9 cellular contexts compared by ENCODE assay signal in the genomic region with DNA sequence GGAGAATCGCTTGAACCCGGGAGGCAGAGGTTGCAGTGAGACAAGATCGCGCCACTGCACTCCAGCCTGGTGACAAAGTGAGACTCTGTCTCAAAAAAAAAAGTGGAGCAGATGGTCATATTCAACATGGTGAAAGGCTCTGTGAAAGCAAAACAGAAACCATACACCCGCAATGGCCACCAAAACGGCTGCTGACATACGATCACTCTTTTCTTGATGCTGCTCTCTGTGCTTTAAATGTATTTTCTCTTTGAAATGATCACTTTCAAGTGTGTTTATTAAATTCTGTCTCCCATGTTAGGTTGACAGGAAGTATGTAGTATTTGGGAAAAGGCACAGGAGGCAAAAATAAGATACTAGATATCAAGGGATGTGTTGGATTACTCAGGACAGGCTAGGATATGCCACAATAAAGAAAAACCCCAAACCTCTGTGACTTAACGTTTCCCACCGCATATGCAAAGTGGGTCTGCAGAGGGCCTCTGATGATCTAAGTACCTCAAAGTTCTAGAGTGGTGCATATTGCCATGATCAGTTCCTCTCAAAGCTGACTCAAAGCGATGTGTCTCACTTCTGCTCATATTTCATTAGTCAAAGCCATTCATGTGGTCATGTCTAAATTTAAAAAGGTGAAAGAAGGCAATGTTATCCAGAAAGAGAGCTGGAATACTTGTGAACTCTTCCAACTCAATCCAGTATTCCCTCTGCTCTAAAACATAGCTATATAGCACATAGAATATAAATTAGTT.
DNase-seq lines count a peak whose midpoint lies in the region; ATAC-seq and TF ChIP-seq lines count a peak whose summit lies in the region.
"Had no signal": no experiment of that assay in that cellular context is flagged by ENCODE, and none has a peak within 500 bp of the region (broad histone marks: within the 10 kb centered on the region; RNA-seq: fewer than 3 reads in every experiment).

No MANE protein-coding gene starts in this region.

- TF ChIP-seq POLR2A in Raji (IDR thresholded peaks at IDR 0.05; ENCODE audit: insufficient read depth, low read depth, low read length) = 0 out of 2 replicates have a peak, but pooled peaks have one; percentile 23

- H3K79me2 ChIP-seq in neural progenitor cell (ENCODE audit: low read depth) = no peaks in the 10 kb centered on the region

- H3K27me3 ChIP-seq in neural progenitor cell = no peaks in the 10 kb centered on the region

- peaks cover 3% of the 10 kb centered on the region for H3K4me1 Mint-ChIP-seq in neural progenitor cell

- CTCF ChIA-PET in RWPE1 (lab: Yijun Ruan, JAX) = no interaction called here

- H3K27ac Mint-ChIP-seq in neural progenitor cell = no peak overlapping the region
- H3K27ac Mint-ChIP-seq: nephron had no signal

- ATAC-seq in HG03064 (IDR thresholded peaks at IDR 0.05; ENCODE audit: low read depth, unreplicated experiment) = peak; percentile 99

- TF ChIP-seq CTCF in neural progenitor cell (IDR thresholded peaks at IDR 0.05) = no peak
- no peak for TF ChIP-seq CTCF in RWPE1 (conservative IDR thresholded peaks at IDR 0.05; ENCODE audit: low read depth)

- no peak overlapping the region for H2AFZ ChIP-seq in neural progenitor cell (replicated peaks)

- DNase-seq in activated T-cell treated with anti-CD3 and anti-CD28 coated beads for 48 hours (ENCODE audit: low read depth) = peak; percentile 28
- no peak for DNase-seq in activated T-cell treated with anti-CD3 and anti-CD28 coated beads for 4 hours
- DNase-seq in stimulated activated CD4-positive, alpha-beta T cell treated with anti-CD3 and anti-CD28 coated beads, Interleukin-1b, Interleukin-23, amount 100 ng/mL, for 48 hours = peak; percentile 66
- no peak for DNase-seq in neural progenitor cell (ENCODE audit: low spot score)
- DNase-seq in RWPE1 (ENCODE audit: low spot score) = no peak
- DNase-seq in HuH-7.5 (ENCODE audit: low spot score) = no peak

- peaks cover 2% of the 10 kb centered on the region for H3K27me3 Mint-ChIP-seq in neural progenitor cell (ENCODE audit: insufficient read depth, low read depth)

- no peaks in the 10 kb centered on the region for H3K9me3 ChIP-seq in neural progenitor cell (ENCODE audit: low read depth)

- no peaks in the 10 kb centered on the region for H3K36me3 ChIP-seq in neural progenitor cell

- H3F3A ChIP-seq in neural progenitor cell (ENCODE audit: low read depth) = no peaks in the 10 kb centered on the region

- H3K4me2 ChIP-seq in neural progenitor cell = no peak overlapping the region

- no peak overlapping the region for H3K27ac ChIP-seq in neural progenitor cell
- no peak overlapping the region for H3K27ac ChIP-seq in RWPE1

- no peaks in the 10 kb centered on the region for H4K20me1 ChIP-seq in neural progenitor cell (ENCODE audit: low read depth)

- no peak overlapping the region for H3K9ac ChIP-seq in neural progenitor cell

- H3K4me1 ChIP-seq in neural progenitor cell = no peaks in the 10 kb centered on the region

- no peak overlapping the region for H3K4me3 ChIP-seq in neural progenitor cell

- H3K36me3 Mint-ChIP-seq in neural progenitor cell = no peaks in the 10 kb centered on the region

- no peaks in the 10 kb centered on the region for H3K9me3 Mint-ChIP-seq in neural progenitor cell
- H3K9me3 Mint-ChIP-seq: nephron had no signal

- POLR2A ChIA-PET in RWPE1 (lab: Yijun Ruan, JAX; ENCODE audit: low non-redundant PET) = no interaction called here

- H3K4me3 Mint-ChIP-seq in neural progenitor cell = no peak overlapping the region
- H3K4me3 Mint-ChIP-seq: nephron had no signal

Comparison
In these comparisons a context has a peak if more than half of its experiments do, and no peak if none do; other contexts are left out.
1. DNase-seq: peak in activated T-cell treated with anti-CD3 and anti-CD28 coated beads for 48 hours (single experiment) and stimulated activated CD4-positive, alpha-beta T cell treated with anti-CD3 and anti-CD28 coated beads, Interleukin-1b, Interleukin-23, amount 100 ng/mL, for 48 hours (single experiment); none in activated T-cell treated with anti-CD3 and anti-CD28 coated beads for 4 hours (single experiment), neural progenitor cell (single experiment), RWPE1 (single experiment) and HuH-7.5 (single experiment).